Comparison of ENCODE assay signal across 8 cellular contexts in genomic region chr9:136363606-136364368, GRCh38.
A peak's percentile ranks its signal among the peaks of the same experiment; 100 is the strongest.
DNase-seq lines count a peak whose midpoint lies in the region; ATAC-seq, FAIRE-seq and TF ChIP-seq lines count a peak whose summit lies in the region.

Gene DNLZ (minus strand): TSS chr9:136363744. CDS start chr9:136363714, 30 bp downstream.

- H3K27ac ChIP-seq in muscle layer of colon (ENCODE audit: low read depth, low read length), result peak within 1 kb of the TSS; percentile 90

- H3K9ac ChIP-seq in muscle layer of colon (ENCODE audit: low read length), result peak within 1 kb of the TSS; percentile 9

- peaks cover 32% of the 10 kb centered on the region for H3K4me1 ChIP-seq in muscle layer of colon (ENCODE audit: insufficient read depth, low read length)

- H3K9me3 ChIP-seq in muscle layer of colon (ENCODE audit: low read length), result no peaks in the 10 kb centered on the region

- DNase-seq in DMS114 treated with DMSO at 0.1 percent for 48 hours (lab: John Stamatoyannopoulos, UW; ENCODE audit: unreplicated experiment) (peak; percentile 37), HTR-8/SVneo (ENCODE audit: insufficient read length, low spot score) (peak; percentile 84), OCI-M2 (lab: John Stamatoyannopoulos, UW; ENCODE audit: unreplicated experiment) (peak; percentile 2), activated T-cell treated with anti-CD3 and anti-CD28 coated beads for 48 hours (ENCODE audit: low read depth) (peak; percentile 85), erythroblast (lab: John Stamatoyannopoulos, UW) (peak; percentile 92 to 96)
- DNase-seq in stimulated activated CD8-positive, alpha-beta memory T cell treated with anti-CD3 and anti-CD28 coated beads, Interleukin-7, amount 100 ng/mL, for 24 hours (ENCODE audit: low read depth), result peak; percentile 69

- ATAC-seq in GM21381 (IDR thresholded peaks at IDR 0.05; ENCODE audit: unreplicated experiment), result peak; percentile 66

- no peaks in the 10 kb centered on the region for H3K27me3 ChIP-seq in muscle layer of colon (ENCODE audit: control insufficient read depth in 1 of 2, insufficient read depth in 2 of 2, low read length in 2 of 2)

- peak within 1 kb of the TSS; percentile 39 to 55 for H3K4me3 ChIP-seq in muscle layer of colon (ENCODE audit: low read depth in 1 of 2, low read length in 2 of 2)

- peak; percentile 30 for TF ChIP-seq POLR2A in erythroblast (IDR thresholded peaks at IDR 0.05; ENCODE audit: low read length)

- no peaks in the 10 kb centered on the region for H3K36me3 ChIP-seq in muscle layer of colon (ENCODE audit: insufficient read depth, low read length)

- FAIRE-seq in HTR-8/SVneo (lab: Jason Lieb, UNC), result peak; percentile 36

Comparison
In these comparisons a context has a peak if more than half of its experiments do, and no peak if none do; other contexts are left out.
1. Peak in every context shown above with its lines: DNase-seq, ATAC-seq, H3K4me3 ChIP-seq and H3K27ac ChIP-seq.
2. DNase-seq: peak in every context shown above with its lines; median percentile 94 in erythroblast; 85 in activated T-cell treated with anti-CD3 and anti-CD28 coated beads for 48 hours; 84 in HTR-8/SVneo; 69 in stimulated activated CD8-positive, alpha-beta memory T cell treated with anti-CD3 and anti-CD28 coated beads, Interleukin-7, amount 100 ng/mL, for 24 hours; 37 in DMS114 treated with DMSO at 0.1 percent for 48 hours; 2 in OCI-M2.